In genomic region chr14:56374421-56374820, GRCh38 we compare ENCODE assay signal across 32 cellular contexts.
"Had no signal": no experiment of that assay in that cellular context is flagged by ENCODE, and none has a peak within 500 bp of the region (broad histone marks: within the 10 kb centered on the region; RNA-seq: fewer than 3 reads in every experiment).

No MANE protein-coding gene starts in this region.

- ATAC-seq: activated CD8-positive, alpha-beta T cell treated with anti-CD3 and anti-CD28 coated beads for 36 hours; activated T-cell treated with anti-CD3 and anti-CD28 coated beads, Interleukin-2, amount 50 U/mL, for 72 hours; activated T-helper 17 cell treated with anti-CD3 and anti-CD28 coated beads, Interleukin-2, amount 50 U/mL, for 72 hours; PC-3 had no signal

- H3K27ac Mint-ChIP-seq: activated CD4-positive, alpha-beta T cell treated with anti-CD3 and anti-CD28 coated beads, Interleukin-2, amount 10 ng/mL, durations not matched to agents 24 days and 14 days; activated CD8-positive, alpha-beta T cell treated with anti-CD3 and anti-CD28 coated beads for 36 hours; activated naive CD8-positive, alpha-beta T cell treated with anti-CD3 and anti-CD28 coated beads for 36 hours; activated T-cell treated with anti-CD3 and anti-CD28 coated beads, Interleukin-2, amount 50 U/mL, for 72 hours; activated T-helper 17 cell treated with anti-CD3 and anti-CD28 coated beads, Interleukin-2, amount 50 U/mL, for 72 hours; T-helper 1 cell treated with Interleukin-12 subunit alpha and Interleukin-12 subunit beta and Interleukin-4 antibody, amounts not matched to agents 30 μg/mL and 1 μg/mL, for 36 hours; T-helper 2 cell treated with Interferon-gamma antibody and Interleukin-4, amounts not matched to agents 5 μg/mL and 100 μg/mL, for 36 hours had no signal

- H3K9me3 ChIP-seq: SJSA1, SK-N-SH had no signal

- H3K27me3 Mint-ChIP-seq: activated naive CD8-positive, alpha-beta T cell treated with anti-CD3 and anti-CD28 coated beads for 36 hours had no signal

- H3K4me1 Mint-ChIP-seq: activated CD4-positive, alpha-beta T cell treated with anti-CD3 and anti-CD28 coated beads, Interleukin-2, amount 10 ng/mL, durations not matched to agents 24 days and 14 days; activated naive CD8-positive, alpha-beta T cell treated with anti-CD3 and anti-CD28 coated beads for 36 hours; activated T-helper 17 cell treated with anti-CD3 and anti-CD28 coated beads, Interleukin-2, amount 50 U/mL, for 72 hours had no signal

- H3K27ac ChIP-seq: ascending aorta, KMS-11, Peyer's patch, SJSA1 had no signal

- H3K4me1 ChIP-seq: Peyer's patch had no signal

- H3K36me3 ChIP-seq: ascending aorta, Peyer's patch, SJSA1 had no signal

- DNase-seq: activated CD4-positive, alpha-beta T cell treated with anti-CD3 and anti-CD28 coated beads, Interleukin-2, amount 10 ng/mL, durations not matched to agents 24 days and 14 days; activated CD4-positive, alpha-beta T cell treated with anti-CD3 and anti-CD28 coated beads, Interleukin-2, amount 50 U/mL, for 4 hours; activated CD8-positive, alpha-beta T cell treated with anti-CD3 and anti-CD28 coated beads for 36 hours; activated effector memory CD4-positive, alpha-beta T cell treated with anti-CD3 and anti-CD28 coated beads, Interleukin-2, amount 50 U/mL, for 16 hours; activated naive CD4-positive, alpha-beta T cell; activated naive CD4-positive, alpha-beta T cell treated with anti-CD3 and anti-CD28 coated beads, Interleukin-2, amount 50 U/mL, for 16 hours; activated naive CD8-positive, alpha-beta T cell treated with anti-CD3 and anti-CD28 coated beads for 36 hours; activated T-cell treated with anti-CD3 and anti-CD28 coated beads, Interleukin-2, amount 50 U/mL, for 1 hour; activated T-cell treated with anti-CD3 and anti-CD28 coated beads, Interleukin-2, amount 50 U/mL, for 72 hours; amygdala; NCI-H1092 treated with DMSO at 0.1 percent for 48 hours; NCI-H1417; NCI-H146; NCI-H187; NCI-H2029 treated with DMSO at 0.1 percent for 48 hours; NCI-H2107; NCI-H2171; NCI-H510A; NCI-H526; NCI-H748 treated with DMSO at 0.1 percent for 48 hours; NK-92 treated with Interleukin-12 subunit alpha and Interleukin-12 subunit beta, amount 100 ng/mL, for 24 hours; PC-3; Peyer's patch; RPMI8226; SHP77 treated with DMSO at 0.1 percent for 48 hours; SK-N-SH had no signal

- H3K4me3 Mint-ChIP-seq: activated CD4-positive, alpha-beta T cell treated with anti-CD3 and anti-CD28 coated beads, Interleukin-2, amount 10 ng/mL, durations not matched to agents 24 days and 14 days; activated CD8-positive, alpha-beta T cell treated with anti-CD3 and anti-CD28 coated beads for 36 hours; activated naive CD8-positive, alpha-beta T cell treated with anti-CD3 and anti-CD28 coated beads for 36 hours; activated T-cell treated with anti-CD3 and anti-CD28 coated beads, Interleukin-2, amount 50 U/mL, for 72 hours; activated T-helper 17 cell treated with anti-CD3 and anti-CD28 coated beads, Interleukin-2, amount 50 U/mL, for 72 hours; T-helper 1 cell treated with Interleukin-12 subunit alpha and Interleukin-12 subunit beta and Interleukin-4 antibody, amounts not matched to agents 30 μg/mL and 1 μg/mL, for 36 hours; T-helper 2 cell treated with Interferon-gamma antibody and Interleukin-4, amounts not matched to agents 5 μg/mL and 100 μg/mL, for 36 hours had no signal

- H3K4me3 ChIP-seq: ascending aorta, Peyer's patch, SJSA1 had no signal
